Comparison of ENCODE assay signal across 8 cellular contexts in genomic region chr2:20650412-20650879, GRCh38. TPM values are rescaled to one million over a fixed set of nuclear protein-coding genes. Genes with fewer than 3 reads are reported as not detected.
DNase-seq lines count a peak whose midpoint lies in the region; ATAC-seq, FAIRE-seq and TF ChIP-seq lines count a peak whose summit lies in the region.

No MANE protein-coding gene starts in this region.

- peak overlapping the region; percentile 77 for H2AFZ ChIP-seq in ACC112 (ENCODE audit: low read length, unreplicated experiment)

- H3K27ac ChIP-seq in ACC112 (ENCODE audit: low read depth, low read length) = peak overlapping the region; percentile 49; the same call in 1 of the 2 replicates

- H3K4me1 ChIP-seq in ACC112 (ENCODE audit: control insufficient read depth, insufficient read depth, low read length, unreplicated experiment) = peaks cover 20% of the 10 kb centered on the region

- ATAC-seq in HG03097 (IDR thresholded peaks at IDR 0.05; ENCODE audit: low FRiP score, unreplicated experiment) = peak; percentile 3
- ATAC-seq in left lobe of liver = peak; percentile 8
- peak; percentile 16 for ATAC-seq in stimulated activated naive CD8-positive, alpha-beta T cell treated with anti-CD3 and anti-CD28 coated beads, Interleukin-15, amount 100 ng/mL, for 72 hours

- no peaks in the 10 kb centered on the region for H3K27me3 Mint-ChIP-seq in stimulated activated naive CD8-positive, alpha-beta T cell treated with anti-CD3 and anti-CD28 coated beads, Interleukin-15, amount 100 ng/mL, for 72 hours

- H3K36me3 ChIP-seq in ACC112 (ENCODE audit: insufficient read depth, low read length) = no peaks in the 10 kb centered on the region

- peak overlapping the region; percentile 68 to 89 for H3K27ac Mint-ChIP-seq in stimulated activated naive CD8-positive, alpha-beta T cell treated with anti-CD3 and anti-CD28 coated beads, Interleukin-15, amount 100 ng/mL, for 72 hours

- no peak for TF ChIP-seq CTCF in GM12865 (IDR thresholded peaks at IDR 0.05; ENCODE audit: insufficient read depth, low read depth, low read length, missing control alignments)

- H3K79me2 ChIP-seq in ACC112 (ENCODE audit: control insufficient read depth, insufficient read depth, low read length, unreplicated experiment) = peaks cover 33% of the 10 kb centered on the region

- 0 out of 2 replicates have a peak, but pooled peaks cover 3% of the 10 kb centered on the region for H3K27me3 ChIP-seq in ACC112 (ENCODE audit: insufficient read depth, low read length)

- DNase-seq in GM12865 (ENCODE audit: low read depth) (peak; percentile 42), RCC 7860 (ENCODE audit: low spot score) (peak; percentile 29), dedifferentiated amniotic fluid mesenchymal stem cell (ENCODE audit: extremely low spot score) (peak; percentile 28), left lobe of liver (ENCODE audit: low spot score) (peak; percentile 53), MV-4-11 (lab: John Stamatoyannopoulos, UW) (no peak)
- no peak for DNase-seq in stimulated activated naive CD8-positive, alpha-beta T cell treated with anti-CD3 and anti-CD28 coated beads, Interleukin-15, amount 100 ng/mL, for 72 hours

- H3K4me1 Mint-ChIP-seq in stimulated activated naive CD8-positive, alpha-beta T cell treated with anti-CD3 and anti-CD28 coated beads, Interleukin-15, amount 100 ng/mL, for 72 hours = peaks cover 34% of the 10 kb centered on the region

- no peak for FAIRE-seq in RCC 7860 (lab: Jason Lieb, UNC)

- H3K9me3 Mint-ChIP-seq in stimulated activated naive CD8-positive, alpha-beta T cell treated with anti-CD3 and anti-CD28 coated beads, Interleukin-15, amount 100 ng/mL, for 72 hours = no peaks in the 10 kb centered on the region

- H3K4me3 Mint-ChIP-seq in stimulated activated naive CD8-positive, alpha-beta T cell treated with anti-CD3 and anti-CD28 coated beads, Interleukin-15, amount 100 ng/mL, for 72 hours = peak overlapping the region; percentile 92 to 93

- H3K4me3 ChIP-seq in ACC112 (ENCODE audit: low read depth, low read length) = peak overlapping the region; percentile 99
- H3K4me3 ChIP-seq in GM12865 (ENCODE audit: low read depth, low read length) = peak overlapping the region; percentile 63

RNA-seq across cellular contexts. Expression of gene HS1BP3, which starts 0.5 kb away (rescaled TPM):
- total RNA-seq in left lobe of liver = 20.1 TPM

RNA-seq across cellular contexts. Expression of gene GDF7, which starts 16.5 kb away (rescaled TPM):
- 3.5 TPM for total RNA-seq in left lobe of liver

Comparison
In these comparisons a context has a peak if more than half of its experiments do, and no peak if none do; other contexts are left out.
1. DNase-seq: peak in GM12865 (single experiment), RCC 7860 (single experiment), dedifferentiated amniotic fluid mesenchymal stem cell (single experiment) and left lobe of liver (single experiment); none in stimulated activated naive CD8-positive, alpha-beta T cell treated with anti-CD3 and anti-CD28 coated beads, Interleukin-15, amount 100 ng/mL, for 72 hours (0 of 2) and MV-4-11 (single experiment).
2. Peak in every context shown above with its lines, with median percentiles within 50 percentile points of each other: ATAC-seq.